Comparison of ENCODE assay signal across 27 cellular contexts in genomic region chr6:169395080-169395805, GRCh38.
"Had no signal": no experiment of that assay in that cellular context is flagged by ENCODE, and none has a peak within 500 bp of the region (broad histone marks: within the 10 kb centered on the region; RNA-seq: fewer than 3 reads in every experiment).

No MANE protein-coding gene starts in this region.

- H3K9me3 Mint-ChIP-seq: stimulated activated effector memory CD8-positive, alpha-beta T cell treated with anti-CD3 and anti-CD28 coated beads, Interleukin-12 subunit alpha, Interleukin-12 subunit beta, amount 100 ng/mL, for 72 hours had no signal

- H3K4me1 Mint-ChIP-seq: stimulated activated effector memory CD8-positive, alpha-beta T cell treated with anti-CD3 and anti-CD28 coated beads, Interleukin-12 subunit alpha, Interleukin-12 subunit beta, amount 100 ng/mL, for 72 hours had no signal

- H3K9me3 ChIP-seq: gastroesophageal sphincter, psoas muscle, right lobe of liver, thoracic aorta, upper lobe of right lung, uterus had no signal

- ATAC-seq: effector memory CD8-positive, alpha-beta T cell; gastroesophageal sphincter; heart left ventricle; left cardiac atrium; left lung; naive thymus-derived CD8-positive, alpha-beta T cell; psoas muscle; right lobe of liver; stimulated activated effector memory CD8-positive, alpha-beta T cell treated with anti-CD3 and anti-CD28 coated beads, Interleukin-12 subunit alpha, Interleukin-12 subunit beta, amount 100 ng/mL, for 72 hours; upper lobe of right lung had no signal

- H3K36me3 ChIP-seq: gastroesophageal sphincter, heart left ventricle, left lung, right lobe of liver, stomach, thoracic aorta, tibial nerve, upper lobe of right lung, uterus had no signal

- H3K27me3 ChIP-seq: gastroesophageal sphincter, heart left ventricle, hepatocyte, left lung, right lobe of liver, stomach, tibial nerve, upper lobe of right lung, uterus had no signal

- H3K4me3 ChIP-seq: gastroesophageal sphincter, heart left ventricle, hepatocyte, left lung, psoas muscle, right lobe of liver, stomach, thoracic aorta, tibial nerve, upper lobe of right lung, uterus had no signal

- H3K36me3 Mint-ChIP-seq: stimulated activated effector memory CD8-positive, alpha-beta T cell treated with anti-CD3 and anti-CD28 coated beads, Interleukin-12 subunit alpha, Interleukin-12 subunit beta, amount 100 ng/mL, for 72 hours had no signal

- H3K4me3 Mint-ChIP-seq: effector memory CD8-positive, alpha-beta T cell; naive thymus-derived CD8-positive, alpha-beta T cell; nephron progenitor cell; stimulated activated effector memory CD8-positive, alpha-beta T cell treated with anti-CD3 and anti-CD28 coated beads, Interleukin-12 subunit alpha, Interleukin-12 subunit beta, amount 100 ng/mL, for 72 hours had no signal

- H3K27ac Mint-ChIP-seq: effector memory CD8-positive, alpha-beta T cell; naive thymus-derived CD8-positive, alpha-beta T cell; nephron progenitor cell; stimulated activated effector memory CD8-positive, alpha-beta T cell treated with anti-CD3 and anti-CD28 coated beads, Interleukin-12 subunit alpha, Interleukin-12 subunit beta, amount 100 ng/mL, for 72 hours had no signal

- H3K4me1 ChIP-seq: gastroesophageal sphincter, heart left ventricle, left lung, psoas muscle, right lobe of liver, stomach, upper lobe of right lung, uterus had no signal

- H3K27ac ChIP-seq: gastroesophageal sphincter, heart left ventricle, hepatocyte, left lung, psoas muscle, right lobe of liver, stomach, thoracic aorta, tibial nerve, upper lobe of right lung, uterus had no signal

- DNase-seq: cerebellar nuclear complex; cortex of kidney; effector memory CD8-positive, alpha-beta T cell; foreskin fibroblast; heart left ventricle; kidney; left cardiac atrium; left lung; naive thymus-derived CD8-positive, alpha-beta T cell; nephron progenitor cell; nucleus accumbens; posterior cingulate gyrus; psoas muscle; retina; right lobe of liver; small intestine; stimulated activated CD4-positive, alpha-beta T cell treated with anti-CD3 and anti-CD28 coated beads, Interleukin-2, amount 100 ng/mL, for 24 hours; stimulated activated CD4-positive, alpha-beta T cell treated with anti-CD3 and anti-CD28 coated beads, Interleukin-4, amount 100 ng/mL, for 24 hours; stimulated activated naive CD4-positive, alpha-beta T cell treated with Interleukin-2 at 50 U/mL for 16 hours; stomach; upper lobe of right lung; uterus had no signal
